Comparison of ENCODE assay signal across 8 cellular contexts in the genomic region with DNA sequence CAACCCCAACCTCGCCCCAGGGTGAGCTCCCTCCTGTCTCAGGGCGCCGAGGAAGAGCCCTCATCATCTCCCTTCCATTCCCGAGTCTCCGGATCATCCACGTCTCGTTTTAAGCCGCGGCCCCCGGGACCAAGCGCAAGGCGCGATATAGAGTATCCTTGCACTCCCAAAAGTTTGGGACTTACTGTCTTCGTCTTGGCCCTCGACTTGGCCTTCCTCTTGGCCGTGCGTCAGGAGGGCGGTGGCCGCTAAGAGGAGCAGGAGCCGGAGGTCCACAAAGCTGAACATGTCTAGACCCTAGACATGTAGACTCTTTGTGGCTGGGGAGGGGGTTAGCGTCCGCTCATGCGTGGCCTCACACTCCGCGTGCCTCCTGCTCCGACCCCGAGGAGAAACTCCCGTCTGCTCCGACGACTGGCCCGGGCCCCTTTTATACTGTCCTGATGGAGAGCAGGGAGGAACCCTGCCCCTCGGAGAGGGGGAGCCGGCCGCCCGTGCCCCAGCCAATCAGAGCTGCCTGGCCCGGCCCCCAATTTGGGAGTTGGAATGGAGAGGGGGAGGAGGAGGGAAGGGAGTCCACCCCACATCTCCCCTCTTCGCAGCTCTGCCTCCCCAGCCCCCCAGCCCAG. TPM values are rescaled to one million over a fixed set of nuclear protein-coding genes. Genes with fewer than 3 reads are reported as not detected.
DNase-seq lines count a peak whose midpoint lies in the region; ATAC-seq, FAIRE-seq and TF ChIP-seq lines count a peak whose summit lies in the region.

A gene (minus strand): TSS at position 406 of the 629 bp plus-strand sequence. CDS start 118 bp downstream, at position 288.

- H3K4me1 Mint-ChIP-seq in natural killer cell treated with Interleukin-12 subunit alpha and Interleukin-12 subunit beta and Interleukin-15 and Interleukin-18, amount 100 ng/mL, for 72 hours (ENCODE audit: low read depth in 2 of 2), result peaks cover 9 to 13% of the 10 kb centered on the region in 2 donors

- no peaks in the 10 kb centered on the region for H3K9me3 Mint-ChIP-seq in natural killer cell treated with Interleukin-12 subunit alpha and Interleukin-12 subunit beta and Interleukin-15 and Interleukin-18, amount 100 ng/mL, for 72 hours

- peak within 1 kb of the TSS; percentile 51 for H3K9ac ChIP-seq in SK-N-MC (ENCODE audit: insufficient read length)

- intact Hi-C loops in esophagus squamous epithelium (cut with DNase I), result loop anchor here (5.0 kb wide), 2 partner anchors 71 to 96 kb away; a partner anchor contains a TSS

- TF ChIP-seq POLR2A in esophagus squamous epithelium (IDR thresholded peaks at IDR 0.05), result peak in 2 of 4 donors; percentile 75 to 92

- no peak for TF ChIP-seq CTCF in esophagus squamous epithelium (IDR thresholded peaks at IDR 0.05)
- no peak for TF ChIP-seq CTCF in D721Med (IDR thresholded peaks at IDR 0.05; ENCODE audit: insufficient read depth, missing control alignments)

- H3K4me3 Mint-ChIP-seq in natural killer cell treated with Interleukin-12 subunit alpha and Interleukin-12 subunit beta and Interleukin-15 and Interleukin-18, amount 100 ng/mL, for 72 hours, result peak within 1 kb of the TSS; percentile 84

- peak; percentile 85 for DNase-seq in Daoy (ENCODE audit: low read depth)
- no peak for DNase-seq in SK-N-MC (ENCODE audit: low read depth, low spot score)
- no peak for DNase-seq in esophagus squamous epithelium (lab: John Stamatoyannopoulos, UW)
- DNase-seq in natural killer cell treated with Interleukin-12 subunit alpha and Interleukin-12 subunit beta and Interleukin-15 and Interleukin-18, amount 100 ng/mL, for 72 hours (ENCODE audit: low spot score), result no peak
- no peak for DNase-seq in COR-L47 (lab: John Stamatoyannopoulos, UW)
- no peak for DNase-seq in DMS 273 treated with DMSO at 0.1 percent for 48 hours (lab: John Stamatoyannopoulos, UW)
- DNase-seq in D721Med (ENCODE audit: insufficient read length, low spot score), result no peak

- H3K4me3 ChIP-seq in SK-N-MC, result peak within 1 kb of the TSS; percentile 85
- H3K4me3 ChIP-seq in esophagus squamous epithelium, result peak within 1 kb of the TSS; percentile 26 to 74 (median 54)

- 0 to 4% methylated on average over 2 to 13 of the region's 37 CpGs for WGBS in esophagus squamous epithelium, 2 donors

- H3K27ac ChIP-seq in SK-N-MC (no peak within 1 kb of the TSS), esophagus squamous epithelium (peak within 1 kb of the TSS; percentile 71 to 91 (median 82))

- no peak for FAIRE-seq in D721Med (lab: Jason Lieb, UNC)

- H3K36me3 Mint-ChIP-seq in natural killer cell treated with Interleukin-12 subunit alpha and Interleukin-12 subunit beta and Interleukin-15 and Interleukin-18, amount 100 ng/mL, for 72 hours, result no peaks in the 10 kb centered on the region

- H3K27me3 ChIP-seq in esophagus squamous epithelium, result peaks cover 0 to 74% (median 0%) of the 10 kb centered on the region in 4 donors

- H3K9me3 ChIP-seq in SK-N-MC (ENCODE audit: low read depth, low read length) (no peaks in the 10 kb centered on the region), esophagus squamous epithelium (no peaks in the 10 kb centered on the region)

- ATAC-seq in natural killer cell treated with Interleukin-12 subunit alpha and Interleukin-12 subunit beta and Interleukin-15 and Interleukin-18, amount 100 ng/mL, for 72 hours, result no peak
- ATAC-seq in GM21367 (IDR thresholded peaks at IDR 0.05; ENCODE audit: unreplicated experiment), result no peak

- H3K27ac Mint-ChIP-seq in natural killer cell treated with Interleukin-12 subunit alpha and Interleukin-12 subunit beta and Interleukin-15 and Interleukin-18, amount 100 ng/mL, for 72 hours, result no peak within 1 kb of the TSS

- H3K27me3 Mint-ChIP-seq in natural killer cell treated with Interleukin-12 subunit alpha and Interleukin-12 subunit beta and Interleukin-15 and Interleukin-18, amount 100 ng/mL, for 72 hours, result peaks cover 48 to 58% of the 10 kb centered on the region in 2 donors

- H3K4me1 ChIP-seq in esophagus squamous epithelium, result peaks cover 24 to 98% (median 26%) of the 10 kb centered on the region in 3 donors

- H3K36me3 ChIP-seq in SK-N-MC (ENCODE audit: insufficient read depth, low read length), result peaks cover 2% of the 10 kb centered on the region; the same call in 1 of the 2 replicates
- H3K36me3 ChIP-seq in esophagus squamous epithelium, result peaks cover 0 to 16% (median 0%) of the 10 kb centered on the region in 3 donors

RNA-seq across cellular contexts. Expression of the gene that starts here (rescaled TPM):
- total RNA-seq in Daoy (2014; rRNA removed; shearing (Covaris generic)), result 288 and 336 TPM in 2 replicates
- 10 to 100 TPM; 12.4 to 20.8 (median 19.7) TPM for total RNA-seq in esophagus squamous epithelium
- total RNA-seq in natural killer cell treated with Interleukin-12 subunit alpha and Interleukin-12 subunit beta and Interleukin-15 and Interleukin-18, amount 100 ng/mL, for 72 hours, result 1 to 10 TPM in 1 of 2 donors, not detected in 1; 1.7 TPM

Comparison
In these comparisons a context has a peak if more than half of its experiments do, and no peak if none do; other contexts are left out.
1. RNA of the gene that starts here (total RNA-seq): 288 to 336 TPM in Daoy; 12.4 to 20.8 TPM in esophagus squamous epithelium and 1.7 TPM in natural killer cell treated with Interleukin-12 subunit alpha and Interleukin-12 subunit beta and Interleukin-15 and Interleukin-18, amount 100 ng/mL, for 72 hours; every median in the first group is over 10 times any median in the second.